10 cellular contexts compared by ENCODE assay signal in genomic region chr4:83561381-83561780, GRCh38. TPM values are rescaled to one million over a fixed set of nuclear protein-coding genes. Genes with fewer than 3 reads are reported as not detected.
DNase-seq lines count a peak whose midpoint lies in the region; ATAC-seq and TF ChIP-seq lines count a peak whose summit lies in the region.
"Had no signal": no experiment of that assay in that cellular context is flagged by ENCODE, and none has a peak within 500 bp of the region (broad histone marks: within the 10 kb centered on the region; RNA-seq: fewer than 3 reads in every experiment).

No MANE protein-coding gene starts in this region.

- H3K27ac ChIP-seq in adrenal gland = no peak overlapping the region
- no peak overlapping the region for H3K27ac ChIP-seq in ascending aorta

- H3K27ac Mint-ChIP-seq in HFFc6 = no peak overlapping the region

- H3K9me3 ChIP-seq in adrenal gland (replicated peaks in 1 of 3) = no peaks in the 10 kb centered on the region
- H3K9me3 ChIP-seq in ascending aorta = no peaks in the 10 kb centered on the region

- intact Hi-C loops in adrenal gland (cut with DNase I) (no loop called here), ascending aorta (cut with DNase I) (no loop called here), posterior cingulate gyrus (cut with DNase I) (no loop called here)

- H3K9me3 Mint-ChIP-seq in HFFc6 = no peaks in the 10 kb centered on the region

- peaks cover 21% of the 10 kb centered on the region for H3K4me1 Mint-ChIP-seq in HFFc6 (ENCODE audit: low read depth)

- WGBS in adrenal gland, 4 donors = 23 to 45% (median 35%) methylated on average over 2 of the region's 2 CpGs

- TF ChIP-seq CTCF in AG10803 (conservative IDR thresholded peaks at IDR 0.05; ENCODE audit: low read length) (no peak), HFFc6 (IDR thresholded peaks at IDR 0.05) (no peak), adrenal gland (IDR thresholded peaks at IDR 0.05) (no peak), ascending aorta (IDR thresholded peaks at IDR 0.05) (no peak)

- H3K4me3 ChIP-seq in AG10803 (ENCODE audit: low read length) = no peak overlapping the region
- H3K4me3 ChIP-seq in adrenal gland = no peak overlapping the region
- H3K4me3 ChIP-seq in ascending aorta = no peak overlapping the region

- no peaks in the 10 kb centered on the region for H3K36me3 ChIP-seq in adrenal gland (replicated peaks in 1 of 2)
- no peaks in the 10 kb centered on the region for H3K36me3 ChIP-seq in ascending aorta

- no peaks in the 10 kb centered on the region for H3K36me3 Mint-ChIP-seq in HFFc6 (ENCODE audit: low read depth)

- ATAC-seq in left lobe of liver (peak; percentile 95), HG02885 (IDR thresholded peaks at IDR 0.05; ENCODE audit: poor library complexity, unreplicated experiment) (no peak)

- H3K4me3 Mint-ChIP-seq in HFFc6 = no peak overlapping the region

- DNase-seq in AG10803 (ENCODE audit: low read depth) (peak; percentile 60), HFFc6 (peak; percentile 30), adrenal gland (peak; percentile 40 to 83 (median 70)), left lobe of liver (ENCODE audit: low spot score) (peak; percentile 76), ascending aorta (ENCODE audit: low spot score in 2 of 2) (no peak), posterior cingulate gyrus (no peak), ecto neural progenitor cell (ENCODE audit: low spot score) (no peak)
- DNase-seq: activated T-cell treated with anti-CD3 and anti-CD28 coated beads, Interleukin-2, amount 50 U/mL, for 1 hour; NCI-H524 treated with DMSO at 0.1 percent for 48 hours had no signal

- TF ChIP-seq POLR2A in adrenal gland (IDR thresholded peaks at IDR 0.05) = no peak

- H3K4me1 ChIP-seq in adrenal gland (replicated peaks in 1 of 2) (no peaks in the 10 kb centered on the region), ascending aorta (no peaks in the 10 kb centered on the region)

- H3K27me3 ChIP-seq in adrenal gland = no peaks in the 10 kb centered on the region
- H3K27me3 ChIP-seq in ascending aorta = no peaks in the 10 kb centered on the region

- peaks cover 3% of the 10 kb centered on the region; the same call in 1 of the 2 replicates for H3K27me3 Mint-ChIP-seq in HFFc6 (ENCODE audit: insufficient read depth)

RNA-seq across cellular contexts. Expression of gene GPAT3, which starts 25.5 kb away (rescaled TPM):
- 1 to 10 TPM in 1 of 6 experiments, under 1 TPM in 5; 0.51 to 1.8 (median 0.79) TPM for total RNA-seq in HFFc6 (2021; fragmentation: NEBNext Ultra II Directional; extraction: Animal tissue kit (Norgen Biotek cat#: 25700))
- total RNA-seq in adrenal gland (1 to 10 TPM in 4 of 8 donors, under 1 TPM in 4; 0.12 to 2.4 (median 0.91) TPM), left lobe of liver (9.0 TPM), ascending aorta (1.5 TPM)
- 1 to 10 TPM in 1 of 3 donors, under 1 TPM in 2; 0.64 to 4.6 (median 0.75) TPM for polyA plus RNA-seq in adrenal gland

Comparison
In these comparisons a context has a peak if more than half of its experiments do, and no peak if none do; other contexts are left out.
1. DNase-seq: peak in AG10803 (single experiment), HFFc6 (single experiment), adrenal gland (7 of 7) and left lobe of liver (single experiment); none in ascending aorta (0 of 2), posterior cingulate gyrus (0 of 10) and ecto neural progenitor cell (single experiment).